1 cellular context compared by ENCODE assay signal in genomic region chr1:111660204-111661150, GRCh38.
TF ChIP-seq lines count a peak whose summit lies in the region.

No MANE protein-coding gene starts in this region.

TF ChIP-seq in IMR-90, 13 proteins besides CTCF, POLR2A, EP300 and RAD21 (continued from another document):
- TF ChIP-seq, protein P1, sequence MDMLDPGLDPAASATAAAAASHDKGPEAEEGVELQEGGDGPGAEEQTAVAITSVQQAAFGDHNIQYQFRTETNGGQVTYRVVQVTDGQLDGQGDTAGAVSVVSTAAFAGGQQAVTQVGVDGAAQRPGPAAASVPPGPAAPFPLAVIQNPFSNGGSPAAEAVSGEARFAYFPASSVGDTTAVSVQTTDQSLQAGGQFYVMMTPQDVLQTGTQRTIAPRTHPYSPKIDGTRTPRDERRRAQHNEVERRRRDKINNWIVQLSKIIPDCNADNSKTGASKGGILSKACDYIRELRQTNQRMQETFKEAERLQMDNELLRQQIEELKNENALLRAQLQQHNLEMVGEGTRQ (IDR thresholded peaks at IDR 0.05; ENCODE audit: low read depth, low read length), result no peak
- no peak for TF ChIP-seq MAZ (IDR thresholded peaks at IDR 0.05; ENCODE audit: borderline replicate concordance, low read depth, low read length)
- no peak for TF ChIP-seq CEBPB (IDR thresholded peaks at IDR 0.05; ENCODE audit: low read depth, low read length)
- no peak for TF ChIP-seq RFX5 (IDR thresholded peaks at IDR 0.05; ENCODE audit: low read depth, low read length)
- no peak for TF ChIP-seq RCOR1 (IDR thresholded peaks at IDR 0.05; ENCODE audit: insufficient replicate concordance, low read length)
- no peak for TF ChIP-seq CHD1 (IDR thresholded peaks at IDR 0.05; ENCODE audit: low read depth, low read length)
